Comparison of ENCODE assay signal across 10 cellular contexts in the genomic region with DNA sequence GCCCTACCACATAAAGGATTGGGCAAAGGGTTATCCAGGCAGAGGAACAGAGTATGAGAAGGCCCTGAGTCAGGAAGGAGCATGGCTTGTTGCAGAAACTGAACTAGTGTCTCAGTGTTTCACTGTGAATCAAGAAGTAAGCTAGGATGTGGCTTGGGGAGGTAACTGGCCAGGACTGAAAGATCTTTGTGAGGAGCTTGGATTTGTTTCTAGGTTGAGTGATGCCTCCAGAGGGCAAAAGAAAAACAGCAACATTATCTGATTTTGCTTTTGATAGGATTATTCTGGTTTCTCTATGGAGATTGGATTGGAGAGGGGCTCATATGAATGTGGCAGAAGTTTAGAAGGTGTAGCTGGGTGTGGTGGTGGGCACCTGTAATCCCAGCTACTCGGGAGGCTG.
A peak's percentile ranks its signal among the peaks of the same experiment; 100 is the strongest.
DNase-seq lines count a peak whose midpoint lies in the region; ATAC-seq and TF ChIP-seq lines count a peak whose summit lies in the region.
"Had no signal": no experiment of that assay in that cellular context is flagged by ENCODE, and none has a peak within 500 bp of the region (broad histone marks: within the 10 kb centered on the region; RNA-seq: fewer than 3 reads in every experiment).

No MANE protein-coding gene starts in this region.

- H3K4me1 ChIP-seq in GM23338 (ENCODE audit: insufficient read depth) (no peaks in the 10 kb centered on the region), PC-9 (replicated peaks; ENCODE audit: insufficient read depth) (peaks cover 3% of the 10 kb centered on the region), SJCRH30 (no peaks in the 10 kb centered on the region)

- H3K79me2 ChIP-seq in GM23338 (replicated peaks; ENCODE audit: insufficient read depth) (no peaks in the 10 kb centered on the region), PC-9 (ENCODE audit: low read depth) (no peaks in the 10 kb centered on the region)

- no peak overlapping the region for H3K4me3 ChIP-seq in GM23338
- H3K4me3 ChIP-seq in PC-9, result no peak overlapping the region
- no peak overlapping the region for H3K4me3 ChIP-seq in SJCRH30
- H3K4me3 ChIP-seq: SJSA1 had no signal

- no peaks in the 10 kb centered on the region for H3K9me3 Mint-ChIP-seq in GM23338

- H3K9me3 ChIP-seq in PC-9 (ENCODE audit: insufficient read depth, low read depth), result no peaks in the 10 kb centered on the region
- H3K9me3 ChIP-seq in SJCRH30 (replicated peaks), result no peaks in the 10 kb centered on the region
- H3K9me3 ChIP-seq: SJSA1 had no signal

- H3K27me3 ChIP-seq in GM23338 (ENCODE audit: insufficient read depth), result no peaks in the 10 kb centered on the region
- no peaks in the 10 kb centered on the region for H3K27me3 ChIP-seq in PC-9 (ENCODE audit: insufficient read depth, low read depth)
- H3K27me3 ChIP-seq in SJCRH30, result no peaks in the 10 kb centered on the region
- H3K27me3 ChIP-seq: SJSA1 had no signal

- H3K27ac Mint-ChIP-seq in GM23338, result no peak overlapping the region

- ATAC-seq in GM23338, result peak; percentile 51

- H3K36me3 ChIP-seq in GM23338 (ENCODE audit: insufficient read depth), result no peaks in the 10 kb centered on the region
- H3K36me3 ChIP-seq in PC-9 (ENCODE audit: low read depth), result no peaks in the 10 kb centered on the region
- no peaks in the 10 kb centered on the region for H3K36me3 ChIP-seq in SJCRH30
- H3K36me3 ChIP-seq: SJSA1 had no signal

- H3K4me1 Mint-ChIP-seq in GM23338, result peaks cover 12% of the 10 kb centered on the region

- DNase-seq in DMS53 (lab: John Stamatoyannopoulos, UW) (peak; percentile 28), GM23338 (ENCODE audit: low spot score) (peak; percentile 55), PC-9 (no peak), iPS-NIHi11 (ENCODE audit: low spot score) (peak; percentile 42), SJCRH30 (no peak), NCI-H524 (lab: John Stamatoyannopoulos, UW) (no peak), COLO668 (lab: John Stamatoyannopoulos, UW; ENCODE audit: unreplicated experiment) (no peak)
- DNase-seq in stimulated activated CD4-positive, alpha-beta T cell treated with anti-CD3 and anti-CD28 coated beads, Interleukin-4, amount 100 ng/mL, for 24 hours, result no peak
- DNase-seq: cerebellar nuclear complex had no signal

- CTCF ChIA-PET in PC-9 (lab: Charles Lee), result interaction anchor here (0.6 to 1.6 kb wide), 3 partner anchors 19 to 213 kb away, joined by 3 to 6 read pairs (median 3); partner anchors contain the start of gene HDAC9

- H3K27me3 Mint-ChIP-seq in GM23338 (ENCODE audit: insufficient read depth, low read depth, poor library complexity), result no peaks in the 10 kb centered on the region

- no peak overlapping the region for H2AFZ ChIP-seq in GM23338
- H2AFZ ChIP-seq in PC-9, result no peak overlapping the region

- H3F3A ChIP-seq in GM23338 (replicated peaks; ENCODE audit: low read depth) (no peaks in the 10 kb centered on the region), PC-9 (ENCODE audit: insufficient read depth, low read depth) (no peaks in the 10 kb centered on the region)

- no peak overlapping the region for H3K4me3 Mint-ChIP-seq in GM23338

- no peaks in the 10 kb centered on the region for H3K36me3 Mint-ChIP-seq in GM23338 (ENCODE audit: low read depth)

- H3K27ac ChIP-seq in GM23338 (ENCODE audit: low read depth) (no peak overlapping the region), PC-9 (no peak overlapping the region), SJCRH30 (no peak overlapping the region)
- H3K27ac ChIP-seq: SJSA1 had no signal

- POLR2A ChIA-PET in PC-9 (lab: Charles Lee; ENCODE audit: unreplicated experiment), result interaction anchor here (0.5 to 0.6 kb wide), 2 partner anchors 551 to 561 kb away, joined by 7 to 9 read pairs; no protein-coding TSS in a partner anchor

- H3K9me2 ChIP-seq in GM23338 (ENCODE audit: insufficient read depth), result no peaks in the 10 kb centered on the region
- H3K9me2 ChIP-seq in PC-9 (ENCODE audit: insufficient read depth), result no peaks in the 10 kb centered on the region

- no peak overlapping the region for H3K4me2 ChIP-seq in GM23338
- no peak overlapping the region for H3K4me2 ChIP-seq in PC-9

- no TSS peak for BruUV-seq in PC-9 (replicated peaks; lab: Mats Ljungman, UMichigan)

- H4K20me1 ChIP-seq in GM23338 (replicated peaks; ENCODE audit: insufficient read depth), result no peaks in the 10 kb centered on the region
- no peaks in the 10 kb centered on the region for H4K20me1 ChIP-seq in PC-9 (ENCODE audit: insufficient read depth)

- intact Hi-C loops in PC-9 (cut with micrococcal nuclease; ENCODE audit: unreplicated experiment), result no loop called here

- TF ChIP-seq CTCF in GM23338 (conservative IDR thresholded peaks at IDR 0.05; ENCODE audit: low read depth in 2 of 2) (peak; percentile 40 to 45), PC-9 (conservative IDR thresholded peaks at IDR 0.05) (peak; percentile 33; the same call in 1 of the 2 replicates)

TF ChIP-seq in GM23338, 12 proteins besides CTCF, POLR2A, EP300 and RAD21:
- TF ChIP-seq ZNF462 (CRISPR knock-in tag; IDR thresholded peaks at IDR 0.05) (no peak), STAT1 (IDR thresholded peaks at IDR 0.05; ENCODE audit: unreplicated experiment) (no peak)
TF ChIP-seq in GM23338: peak in this region for 0.

Comparison
In these comparisons a context has a peak if more than half of its experiments do, and no peak if none do; other contexts are left out.
1. DNase-seq: peak in DMS53 (single experiment), GM23338 (single experiment) and iPS-NIHi11 (single experiment); none in PC-9 (0 of 2), SJCRH30 (0 of 2), NCI-H524 (0 of 2), COLO668 (single experiment) and stimulated activated CD4-positive, alpha-beta T cell treated with anti-CD3 and anti-CD28 coated beads, Interleukin-4, amount 100 ng/mL, for 24 hours (single experiment).